11 cellular contexts compared by ENCODE assay signal in the genomic region with DNA sequence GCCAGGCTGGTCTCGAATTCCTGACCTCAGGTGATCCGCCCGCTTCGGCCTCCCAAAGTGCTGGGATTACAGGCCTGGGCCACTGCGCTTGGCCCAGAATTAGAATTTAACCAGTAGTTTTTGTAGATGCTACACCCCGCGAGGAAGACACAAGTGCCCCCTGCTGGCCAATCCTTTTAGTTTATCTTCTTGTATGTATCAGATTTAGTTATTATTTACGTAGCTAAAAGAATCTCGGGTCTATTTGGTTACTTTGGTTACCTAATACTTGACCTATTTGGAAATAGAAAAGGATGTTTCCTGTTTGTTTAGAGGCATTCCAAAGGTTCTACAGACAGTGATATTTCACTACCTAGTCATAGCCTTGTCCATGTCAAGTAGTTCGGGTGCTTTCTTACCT. TPM values are rescaled to one million over a fixed set of nuclear protein-coding genes. Genes with fewer than 3 reads are reported as not detected.
A peak's percentile ranks its signal among the peaks of the same experiment; 100 is the strongest.
DNase-seq lines count a peak whose midpoint lies in the region; ATAC-seq, FAIRE-seq and TF ChIP-seq lines count a peak whose summit lies in the region.
"Had no signal": no experiment of that assay in that cellular context is flagged by ENCODE, and none has a peak within 500 bp of the region (broad histone marks: within the 10 kb centered on the region; RNA-seq: fewer than 3 reads in every experiment).

No MANE protein-coding gene starts in this region.

- TF ChIP-seq POLR2A in K562 (conservative IDR thresholded peaks at IDR 0.05): no peak

- H3K79me2 ChIP-seq in K562 (ENCODE audit: control insufficient read depth, insufficient read depth, low read length) (no peaks in the 10 kb centered on the region), hepatocyte (no peaks in the 10 kb centered on the region)

- intact Hi-C loops in K562 (cut with micrococcal nuclease): loop anchor here (5.0 kb wide), 1 partner anchor 336 kb away; no protein-coding TSS in a partner anchor

- peak; percentile 23 to 55; a peak in 3 of 4 replicates for TF ChIP-seq RAD21 in K562 (CRISPR knock-in tag; conservative IDR thresholded peaks at IDR 0.05 in 1 of 2, IDR thresholded peaks at IDR 0.05 in 1 of 2)

- H3K36me3 ChIP-seq in NT2/D1 (ENCODE audit: insufficient read depth, insufficient read length, low read length): no peaks in the 10 kb centered on the region
- H3K36me3 ChIP-seq in K562 (ENCODE audit: control insufficient read depth, insufficient read depth, low read length): no peaks in the 10 kb centered on the region
- no peaks in the 10 kb centered on the region for H3K36me3 ChIP-seq in hepatocyte (replicated peaks; ENCODE audit: insufficient read depth, low read depth)
- H3K36me3 ChIP-seq: BLaER1 treated with 17β-estradiol and CSF1 and Interleukin-3, amounts not matched to agents 10 nM and 100 nM had no signal

- no peaks in the 10 kb centered on the region for H3K27me3 ChIP-seq in NT2/D1 (ENCODE audit: insufficient read depth, insufficient read length)
- no peaks in the 10 kb centered on the region; a peak in 1 of 5 replicates for H3K27me3 ChIP-seq in K562 (ENCODE audit: control insufficient read depth in 2 of 2, insufficient read depth in 2 of 2, low read length in 2 of 2)
- no peaks in the 10 kb centered on the region for H3K27me3 ChIP-seq in hepatocyte
- H3K27me3 ChIP-seq: BLaER1 treated with 17β-estradiol and CSF1 and Interleukin-3, amounts not matched to agents 10 nM and 100 nM had no signal

- H3K9me2 ChIP-seq in hepatocyte (replicated peaks; ENCODE audit: insufficient read depth): no peaks in the 10 kb centered on the region

- H3K9me1 ChIP-seq in K562 (ENCODE audit: control insufficient read depth, insufficient read depth, low read length): no peaks in the 10 kb centered on the region

- CTCF ChIA-PET in K562 (lab: Yijun Ruan, JAX; ENCODE audit: low intra/inter-chr PET ratio): no interaction called here

- DNase-seq in activated T-cell treated with anti-CD3 and anti-CD28 coated beads for 1 hour (ENCODE audit: low read depth) (peak; percentile 17), NT2/D1 (ENCODE audit: low read depth, low spot score) (peak; percentile 15), K562 (ENCODE audit: extremely low read depth in 1 of 4, low spot score in 3 of 4) (peak; percentile 29 to 57 (median 53)), hepatocyte (ENCODE audit: low spot score) (no peak), islet precursor cell (no peak), NCI-H2107 treated with DMSO at 0.1 percent for 48 hours (lab: John Stamatoyannopoulos, UW; ENCODE audit: unreplicated experiment) (no peak)
- no peak for DNase-seq in activated T-cell treated with anti-CD3 and anti-CD28 coated beads, Interleukin-2, amount 50 U/mL, for 1 hour
- DNase-seq in stimulated activated CD4-positive, alpha-beta T cell treated with anti-CD3 and anti-CD28 coated beads, TNF-alpha, amount 100 ng/mL, for 48 hours (ENCODE audit: low read depth in 3 of 3): peak; percentile 2 to 19 (median 5)
- DNase-seq: IMR-90, psoas muscle had no signal

- H3K9me3 ChIP-seq in NT2/D1 (ENCODE audit: insufficient read depth, low read length) (no peaks in the 10 kb centered on the region), K562 (replicated peaks; ENCODE audit: control insufficient read depth, insufficient read depth, low read depth, low read length) (no peaks in the 10 kb centered on the region), hepatocyte (ENCODE audit: low read depth) (no peaks in the 10 kb centered on the region)
- H3K9me3 ChIP-seq: BLaER1 treated with 17β-estradiol and CSF1 and Interleukin-3, amounts not matched to agents 10 nM and 100 nM; psoas muscle had no signal

- 5% methylated on average over 10 of the region's 10 CpGs for WGBS in K562 (ENCODE audit: insufficient coverage, low coverage, missing lambda C conversion rate)
- 73% methylated on average over 10 of the region's 10 CpGs for WGBS in hepatocyte (ENCODE audit: low lambda C conversion rate, missing lambda C conversion rate)

- in situ Hi-C loops in K562 (cut with MboI): no loop called here

- H3K9ac ChIP-seq in NT2/D1 (ENCODE audit: insufficient read length, low read depth): no peak overlapping the region
- no peak overlapping the region for H3K9ac ChIP-seq in K562 (ENCODE audit: insufficient read depth in 1 of 2, low read depth in 2 of 2, low read length in 2 of 2)
- H3K9ac ChIP-seq: BLaER1 treated with 17β-estradiol and CSF1 and Interleukin-3, amounts not matched to agents 10 nM and 100 nM had no signal

- H3K4me3 ChIP-seq in NT2/D1 (ENCODE audit: insufficient read length, low read depth) (no peak overlapping the region), K562 (no peak overlapping the region), hepatocyte (no peak overlapping the region)
- H3K4me3 ChIP-seq: BLaER1 treated with 17β-estradiol and CSF1 and Interleukin-3, amounts not matched to agents 10 nM and 100 nM; psoas muscle had no signal

- no peak for FAIRE-seq in K562 (lab: Jason Lieb, UNC)

- H3K4me2 ChIP-seq in K562 (ENCODE audit: insufficient read depth, low read length) (no peak overlapping the region), hepatocyte (no peak overlapping the region)
- H3K4me2 ChIP-seq: BLaER1 treated with 17β-estradiol and CSF1 and Interleukin-3, amounts not matched to agents 10 nM and 100 nM had no signal

- H4K20me1 ChIP-seq in K562 (replicated peaks; ENCODE audit: control insufficient read depth, insufficient read depth, low read length) (no peaks in the 10 kb centered on the region; the same call in 1 of the 2 replicates), hepatocyte (ENCODE audit: insufficient read depth, poor library complexity, severe bottlenecking) (no peaks in the 10 kb centered on the region)
- H4K20me1 ChIP-seq: BLaER1 treated with 17β-estradiol and CSF1 and Interleukin-3, amounts not matched to agents 10 nM and 100 nM had no signal

- ATAC-seq in K562: no peak
- ATAC-seq: psoas muscle had no signal

- TF ChIP-seq CTCF in K562 (IDR thresholded peaks at IDR 0.05 in 2 of 3, conservative IDR thresholded peaks at IDR 0.05 in 1 of 3; ENCODE audit: insufficient read depth in 2 of 3, low read depth in 1 of 3, low read length in 3 of 3) (peak; percentile 25 to 49 (median 39); a peak in 4 of 6 replicates), hepatocyte (IDR thresholded peaks at IDR 0.05; ENCODE audit: poor library complexity) (no peak)

- POLR2A ChIA-PET in K562 (lab: Yijun Ruan, JAX): interaction anchor here (0.7 kb wide), 1 partner anchor 355 kb away, joined by 4 read pairs; no protein-coding TSS in a partner anchor

- TF ChIP-seq EP300 in K562 (IDR thresholded peaks at IDR 0.05; ENCODE audit: low read length): no peak

- H3K27ac ChIP-seq in K562 (ENCODE audit: extremely low read depth, low read depth, low read length) (no peak overlapping the region), hepatocyte (no peak overlapping the region)
- H3K27ac ChIP-seq: BLaER1 treated with 17β-estradiol and CSF1 and Interleukin-3, amounts not matched to agents 10 nM and 100 nM; psoas muscle had no signal

- H3K4me1 ChIP-seq in NT2/D1 (ENCODE audit: insufficient read depth, insufficient read length) (no peaks in the 10 kb centered on the region), K562 (replicated peaks in 1 of 2; ENCODE audit: control insufficient read depth in 2 of 2, insufficient read depth in 2 of 2, low read length in 2 of 2) (no peaks in the 10 kb centered on the region), hepatocyte (ENCODE audit: insufficient read depth) (no peaks in the 10 kb centered on the region)
- H3K4me1 ChIP-seq: psoas muscle had no signal

- no TSS peak for BruUV-seq in K562 (replicated peaks; lab: Mats Ljungman, UMichigan)

- H2AFZ ChIP-seq in K562 (ENCODE audit: low read depth, low read length) (no peak overlapping the region), hepatocyte (no peak overlapping the region)

TF ChIP-seq in K562, 482 proteins besides CTCF, POLR2A, EP300 and RAD21 (continues in another document):
- no peak for TF ChIP-seq CREB3 (tag; conservative IDR thresholded peaks at IDR 0.05; ENCODE audit: low read depth)

RNA-seq across cellular contexts. Expression of gene MUC16, which starts 22.0 kb away (rescaled TPM):
- 0.04 TPM in 1 of 2 replicates, not detected in the other for total RNA-seq in K562 (2011; cell fraction: chromatin; rRNA removed; ENCODE audit: low replicate concordance)
- total RNA-seq in K562 (2011; cell fraction: nucleolus; rRNA removed): not detected in 2 replicates
- total RNA-seq in K562 (2011; cell fraction: nucleoplasm; rRNA removed): not detected in 2 replicates
- not detected in 2 replicates for total RNA-seq in K562 (2014; rRNA removed)
- not detected in 2 replicates for total RNA-seq in K562 (2014; rRNA removed; fragmentation: Illumina TruSeq; extraction: Trizol)
- total RNA-seq in K562 (2015; rRNA removed; fragmentation: Illumina TruSeq; extraction: Trizol): not detected in 2 replicates
- total RNA-seq in K562 (2021): not detected in 2 replicates
- not detected in 2 replicates for polyA plus RNA-seq in K562 (2011; rRNA removed)
- polyA plus RNA-seq in K562 (2011; cell fraction: cytosol; rRNA removed): not detected in 2 replicates
- polyA plus RNA-seq in K562 (2011; cell fraction: nucleus; rRNA removed): not detected in 2 replicates
- not detected in 2 replicates for polyA plus RNA-seq in K562 (2012)
- polyA plus RNA-seq in K562 (2014; fragmentation: Illumina TruSeq; extraction: Trizol): not detected in 2 replicates
- polyA plus RNA-seq in K562 (2014; fragmentation: Nextera tagmentation; extraction: Ambion mirVana): not detected
- not detected in 2 replicates for polyA plus RNA-seq in K562 (2014; rRNA removed)
- polyA minus RNA-seq in K562 (2011; rRNA and poly(A)+ RNA removed): under 0.01 TPM in 1 of 2 replicates, not detected in the other
- 0.18 TPM in 1 of 2 replicates, not detected in the other for polyA minus RNA-seq in K562 (2011; cell fraction: cytosol; rRNA and poly(A)+ RNA removed)
- under 0.01 TPM in 2 replicates for polyA minus RNA-seq in K562 (2011; cell fraction: nucleus; rRNA and poly(A)+ RNA removed)
- total RNA-seq in hepatocyte: 2.5 and 3.2 TPM in 2 replicates
- 1.3 and 5.6 TPM in 2 replicates for polyA plus RNA-seq in hepatocyte
- total RNA-seq: IMR-90 had no signal
- polyA plus RNA-seq: IMR-90 had no signal

Comparison
In these comparisons a context has a peak if more than half of its experiments do, and no peak if none do; other contexts are left out.
1. DNase-seq: peak in activated T-cell treated with anti-CD3 and anti-CD28 coated beads for 1 hour (single experiment), NT2/D1 (single experiment), K562 (4 of 4) and stimulated activated CD4-positive, alpha-beta T cell treated with anti-CD3 and anti-CD28 coated beads, TNF-alpha, amount 100 ng/mL, for 48 hours (3 of 3); none in activated T-cell treated with anti-CD3 and anti-CD28 coated beads, Interleukin-2, amount 50 U/mL, for 1 hour (single experiment), hepatocyte (single experiment), islet precursor cell (single experiment) and NCI-H2107 treated with DMSO at 0.1 percent for 48 hours (single experiment).